In genomic region chr1:211320980-211321379, GRCh38 we compare ENCODE assay signal across 20 cellular contexts. TPM values are rescaled to one million over a fixed set of nuclear protein-coding genes. Genes with fewer than 3 reads are reported as not detected.
DNase-seq lines count a peak whose midpoint lies in the region; ATAC-seq and TF ChIP-seq lines count a peak whose summit lies in the region.
"Had no signal": no experiment of that assay in that cellular context is flagged by ENCODE, and none has a peak within 500 bp of the region (broad histone marks: within the 10 kb centered on the region; RNA-seq: fewer than 3 reads in every experiment).

No MANE protein-coding gene starts in this region.

- TF ChIP-seq CTCF in stomach (IDR thresholded peaks at IDR 0.05): no peak

- WGBS in stomach, 5 donors: 71 to 78% (median 74%) methylated on average over 4 of the region's 4 CpGs

- H3K27ac Mint-ChIP-seq in stimulated activated naive CD8-positive, alpha-beta T cell treated with anti-CD3 and anti-CD28 coated beads, Interleukin-15, Interleukin-2, amounts not matched to agents 100 ng/mL and 50 ng/mL, for 24 hours: peak overlapping the region; percentile 72
- peak overlapping the region; percentile 77 for H3K27ac Mint-ChIP-seq in activated naive CD8-positive, alpha-beta T cell treated with anti-CD3 and anti-CD28 coated beads, Interleukin-2, amount 50 U/mL, for 24 hours
- H3K27ac Mint-ChIP-seq: H9, WTC11 had no signal

- peaks cover 62% of the 10 kb centered on the region for H3K4me1 Mint-ChIP-seq in stimulated activated naive CD8-positive, alpha-beta T cell treated with anti-CD3 and anti-CD28 coated beads, Interleukin-15, Interleukin-2, amounts not matched to agents 100 ng/mL and 50 ng/mL, for 24 hours (ENCODE audit: low read depth)
- peaks cover 59% of the 10 kb centered on the region for H3K4me1 Mint-ChIP-seq in activated naive CD8-positive, alpha-beta T cell treated with anti-CD3 and anti-CD28 coated beads, Interleukin-2, amount 50 U/mL, for 24 hours

- no peak for ATAC-seq in stimulated activated naive CD8-positive, alpha-beta T cell treated with anti-CD3 and anti-CD28 coated beads, Interleukin-15, Interleukin-2, amounts not matched to agents 100 U/mL and 50 U/mL, for 24 hours
- ATAC-seq in activated naive CD8-positive, alpha-beta T cell treated with anti-CD3 and anti-CD28 coated beads, Interleukin-2, amount 50 U/mL, for 24 hours: no peak
- ATAC-seq in sciatic nerve (no peak), GM19452 (IDR thresholded peaks at IDR 0.05; ENCODE audit: unreplicated experiment) (no peak)
- ATAC-seq: Panc1, WTC11 had no signal

- H3K27me3 ChIP-seq in stomach: no peaks in the 10 kb centered on the region
- H3K27me3 ChIP-seq: BE2C, uterus had no signal

- peaks cover 0 to 13% (median 4%) of the 10 kb centered on the region in 4 donors for H3K4me1 ChIP-seq in stomach
- H3K4me1 ChIP-seq: BE2C, uterus had no signal

- no peak overlapping the region for H3K4me3 Mint-ChIP-seq in stimulated activated naive CD8-positive, alpha-beta T cell treated with anti-CD3 and anti-CD28 coated beads, Interleukin-15, Interleukin-2, amounts not matched to agents 100 ng/mL and 50 ng/mL, for 24 hours
- H3K4me3 Mint-ChIP-seq in activated naive CD8-positive, alpha-beta T cell treated with anti-CD3 and anti-CD28 coated beads, Interleukin-2, amount 50 U/mL, for 24 hours: no peak overlapping the region
- H3K4me3 Mint-ChIP-seq: H9, WTC11 had no signal

- no peaks in the 10 kb centered on the region for H3K9me3 Mint-ChIP-seq in stimulated activated naive CD8-positive, alpha-beta T cell treated with anti-CD3 and anti-CD28 coated beads, Interleukin-15, Interleukin-2, amounts not matched to agents 100 ng/mL and 50 ng/mL, for 24 hours
- H3K9me3 Mint-ChIP-seq in activated naive CD8-positive, alpha-beta T cell treated with anti-CD3 and anti-CD28 coated beads, Interleukin-2, amount 50 U/mL, for 24 hours: peaks cover 3% of the 10 kb centered on the region
- H3K9me3 Mint-ChIP-seq: H9, WTC11 had no signal

- H3K4me3 ChIP-seq in stomach: no peak overlapping the region
- H3K4me3 ChIP-seq: uterus had no signal

- no peak for TF ChIP-seq POLR2A in stomach (IDR thresholded peaks at IDR 0.05)

- no peaks in the 10 kb centered on the region for H3K36me3 Mint-ChIP-seq in stimulated activated naive CD8-positive, alpha-beta T cell treated with anti-CD3 and anti-CD28 coated beads, Interleukin-15, Interleukin-2, amounts not matched to agents 100 ng/mL and 50 ng/mL, for 24 hours (ENCODE audit: low read depth)
- peaks cover 6% of the 10 kb centered on the region for H3K36me3 Mint-ChIP-seq in activated naive CD8-positive, alpha-beta T cell treated with anti-CD3 and anti-CD28 coated beads, Interleukin-2, amount 50 U/mL, for 24 hours (ENCODE audit: low read depth)
- H3K36me3 Mint-ChIP-seq: WTC11 had no signal

- TF ChIP-seq EP300 in stomach (IDR thresholded peaks at IDR 0.05): no peak

- no peaks in the 10 kb centered on the region for H3K9me3 ChIP-seq in stomach
- H3K9me3 ChIP-seq: BE2C, neutrophil, uterus had no signal

- no peaks in the 10 kb centered on the region for H3K27me3 Mint-ChIP-seq in stimulated activated naive CD8-positive, alpha-beta T cell treated with anti-CD3 and anti-CD28 coated beads, Interleukin-15, Interleukin-2, amounts not matched to agents 100 ng/mL and 50 ng/mL, for 24 hours
- no peaks in the 10 kb centered on the region for H3K27me3 Mint-ChIP-seq in activated naive CD8-positive, alpha-beta T cell treated with anti-CD3 and anti-CD28 coated beads, Interleukin-2, amount 50 U/mL, for 24 hours

- no peak for DNase-seq in stimulated activated naive CD8-positive, alpha-beta T cell treated with anti-CD3 and anti-CD28 coated beads, Interleukin-15, Interleukin-2, amounts not matched to agents 100 U/mL and 50 U/mL, for 24 hours
- DNase-seq in M059J (ENCODE audit: low read depth) (peak; percentile 57), sciatic nerve (ENCODE audit: low spot score) (no peak), stomach (no peak), NCI-H345 (lab: John Stamatoyannopoulos, UW) (no peak)
- DNase-seq in activated naive CD8-positive, alpha-beta T cell treated with anti-CD3 and anti-CD28 coated beads, Interleukin-2, amount 50 U/mL, for 24 hours: no peak
- DNase-seq: anterior cingulate cortex; BE2C; DMS79 treated with DMSO at 0.1 percent for 48 hours; H9; midbrain; NCI-H1417; NCI-H510A; stimulated activated CD4-positive, alpha-beta T cell treated with anti-CD3 and anti-CD28 coated beads, Interleukin-4, amount 100 ng/mL, for 4 hours; uterus had no signal

- no peak overlapping the region for H3K27ac ChIP-seq in stomach
- H3K27ac ChIP-seq: neutrophil, uterus had no signal

- H3K36me3 ChIP-seq in stomach: peaks cover 0 to 13% (median 11%) of the 10 kb centered on the region in 4 donors
- H3K36me3 ChIP-seq: BE2C, uterus had no signal

- intact Hi-C loops in sciatic nerve (cut with DNase I): no loop called here
- intact Hi-C loops in stomach (cut with DNase I; ENCODE audit: low total_unique reads): loop anchor here (10.0 kb wide), 1 partner anchor 154 kb away; no protein-coding TSS in a partner anchor

RNA-seq across cellular contexts. Expression of gene TRAF5, which starts 5.7 kb away (rescaled TPM):
- 1.5 and 3.1 TPM in 2 replicates for total RNA-seq in M059J (2014; rRNA removed; shearing (Covaris generic))
- total RNA-seq in sciatic nerve (22.0 TPM), stomach (10 to 100 TPM; 14.8 to 50.7 (median 22.6) TPM)
- 1 to 10 TPM; 4.3 to 9.9 (median 4.3) TPM for polyA plus RNA-seq in stomach
